18 cellular contexts compared by ENCODE assay signal in the genomic region with DNA sequence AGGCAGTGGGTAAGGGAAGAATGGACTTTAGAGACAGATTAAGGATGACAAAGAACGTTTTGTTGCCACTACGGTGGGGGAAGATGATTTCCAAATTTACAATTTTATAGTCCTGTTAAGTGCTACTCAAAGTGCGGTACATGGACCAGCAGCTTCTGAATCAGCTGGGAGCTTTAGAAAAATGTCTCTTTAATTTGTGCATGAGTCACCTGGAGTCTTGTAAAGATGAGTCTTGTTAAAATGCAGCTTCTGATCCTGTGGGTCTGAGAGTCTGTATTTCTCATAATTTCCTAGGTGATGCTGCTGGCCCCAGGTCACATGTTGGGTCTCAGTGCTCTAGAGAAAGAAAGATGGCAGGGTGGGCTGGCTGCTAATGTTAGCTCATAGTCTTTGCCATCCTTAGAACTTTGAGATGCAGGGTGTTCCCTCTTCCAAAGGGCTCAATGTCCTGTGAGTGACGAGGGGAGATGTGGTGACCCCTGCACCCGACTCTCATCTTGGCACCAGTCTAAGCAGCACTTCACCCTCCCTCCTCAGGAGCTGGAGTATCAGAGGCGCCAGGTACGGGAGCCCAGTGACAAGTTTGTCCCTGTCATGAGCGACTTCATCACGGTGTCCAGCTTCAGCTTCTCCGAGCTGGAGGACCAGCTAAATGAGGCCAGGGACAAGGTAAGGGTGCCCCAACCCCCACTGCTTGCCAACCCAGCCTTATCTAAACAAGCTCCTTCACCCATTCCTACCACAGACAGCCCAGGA.
"Had no signal": no experiment of that assay in that cellular context is flagged by ENCODE, and none has a peak within 500 bp of the region (broad histone marks: within the 10 kb centered on the region; RNA-seq: fewer than 3 reads in every experiment).

No MANE protein-coding gene starts in this region.

- H3K4me3 ChIP-seq: cardiac muscle cell, lung, skin epidermis, suprapubic skin, vagina had no signal

- DNase-seq: activated CD4-positive, CD25-positive, alpha-beta regulatory T cell treated with anti-CD3 and anti-CD28 coated beads, Interleukin-2, amount 50 U/mL, for 72 hours; activated CD8-positive, alpha-beta memory T cell treated with anti-CD3 and anti-CD28 coated beads for 24 hours; activated CD8-positive, alpha-beta memory T cell treated with anti-CD3 and anti-CD28 coated beads, Interleukin-2, amount 50 U/mL, for 48 hours; activated gamma-delta T cell treated with Interleukin-2 at 50 U/mL for 16 hours; activated naive CD8-positive, alpha-beta T cell treated with anti-CD3 and anti-CD28 coated beads for 36 hours; activated T-cell treated with anti-CD3 and anti-CD28 coated beads, Interleukin-2, amount 50 U/mL, for 72 hours; amniotic stem cell; hypothalamus; occipital lobe; stimulated activated CD4-positive, alpha-beta T cell treated with anti-CD3 and anti-CD28 coated beads, Interleukin-15, amount 100 ng/mL, for 24 hours; stimulated activated CD4-positive, alpha-beta T cell treated with anti-CD3 and anti-CD28 coated beads, Interleukin-2, amount 100 ng/mL, for 48 hours; T-helper 17 cell had no signal

- H3K9me3 ChIP-seq: suprapubic skin, vagina had no signal

- H3K36me3 ChIP-seq: cardiac muscle cell had no signal

- H3K4me1 ChIP-seq: suprapubic skin, vagina had no signal

- H3K27ac ChIP-seq: cardiac muscle cell, skin epidermis, suprapubic skin, vagina, VCaP had no signal

- H3K27me3 ChIP-seq: cardiac muscle cell, suprapubic skin, vagina had no signal
